In genomic region chr14:91339076-91339475, GRCh38 we compare ENCODE assay signal across 1 cellular context.
TF ChIP-seq lines count a peak whose summit lies in the region.

No MANE protein-coding gene starts in this region.

TF ChIP-seq in GM23338, 12 proteins besides CTCF, POLR2A, EP300 and RAD21 (continued from another document):
- TF ChIP-seq ZNF462 (CRISPR knock-in tag; IDR thresholded peaks at IDR 0.05): no peak
- no peak for TF ChIP-seq CREB1 (CRISPR knock-in tag; IDR thresholded peaks at IDR 0.05; ENCODE audit: low read depth)
- TF ChIP-seq POLR2AphosphoS5 (IDR thresholded peaks at IDR 0.05; ENCODE audit: low read depth): no peak
- no peak for TF ChIP-seq ZNF114 (CRISPR knock-in tag; IDR thresholded peaks at IDR 0.05)
- TF ChIP-seq ZNF331 (CRISPR knock-in tag; IDR thresholded peaks at IDR 0.05; ENCODE audit: low read depth): no peak
- no peak for TF ChIP-seq REST (IDR thresholded peaks at IDR 0.05; ENCODE audit: unreplicated experiment)
- TF ChIP-seq EZH2phosphoT487 (IDR thresholded peaks at IDR 0.05; ENCODE audit: unreplicated experiment): no peak
- no peak for TF ChIP-seq EZH2 (IDR thresholded peaks at IDR 0.05; ENCODE audit: low read depth, unreplicated experiment)
TF ChIP-seq in GM23338: peak in this region for 0.
